1 cellular context compared by ENCODE assay signal in the genomic region with DNA sequence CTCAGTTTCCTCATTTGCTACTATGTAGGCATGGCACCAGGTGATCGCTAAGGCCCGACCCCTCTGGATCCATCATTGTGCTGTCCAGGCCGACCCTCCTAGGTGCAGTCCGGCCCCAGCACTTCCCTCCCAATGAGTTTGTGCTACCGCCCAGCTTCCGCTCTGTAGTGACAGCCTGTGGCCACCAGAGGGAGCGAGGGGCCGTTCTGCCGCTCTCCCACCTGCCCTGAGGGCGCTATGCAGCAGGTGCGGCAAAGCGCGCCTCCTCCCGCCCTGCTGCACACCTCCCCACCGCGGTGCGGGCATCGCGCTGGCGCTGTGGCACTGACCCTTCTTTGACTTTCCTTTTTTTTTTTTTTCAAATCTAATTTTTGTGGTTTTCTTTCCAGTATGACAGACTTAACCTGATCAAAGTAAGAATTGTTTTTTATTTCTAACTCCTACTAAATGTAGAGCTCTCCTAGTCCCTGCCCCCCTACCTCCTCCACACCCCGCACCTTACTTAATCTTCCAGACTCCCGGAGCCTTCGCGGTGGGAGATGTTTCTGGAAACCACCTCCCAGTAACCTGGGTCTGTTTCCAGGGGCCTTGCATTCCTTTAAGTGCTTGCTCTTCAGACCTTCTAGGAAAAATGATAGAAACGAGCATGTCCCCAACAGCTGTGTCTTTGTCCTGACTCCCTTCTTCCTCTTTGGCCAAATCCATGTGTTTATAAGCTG.
A peak's percentile ranks its signal among the peaks of the same experiment; 100 is the strongest.
TF ChIP-seq lines count a peak whose summit lies in the region.

No MANE protein-coding gene starts in this region.

TF ChIP-seq in H1, 55 proteins besides CTCF, POLR2A, EP300 and RAD21:
- TF ChIP-seq CREB1 (IDR thresholded peaks at IDR 0.05) (peak; percentile 69), SRF (IDR thresholded peaks at IDR 0.05; ENCODE audit: low read depth, low read length) (no peak), SP4 (IDR thresholded peaks at IDR 0.05; ENCODE audit: low read length) (no peak), TBP (IDR thresholded peaks at IDR 0.05; ENCODE audit: low read depth, low read length) (no peak), POLR2AphosphoS5 (IDR thresholded peaks at IDR 0.05; ENCODE audit: low read depth, low read length) (0 out of 2 replicates have a peak, but pooled peaks have one; percentile 19), CBX5 (IDR thresholded peaks at IDR 0.05; ENCODE audit: low read depth, low read length) (no peak), KDM4A (IDR thresholded peaks at IDR 0.05; ENCODE audit: low read depth, low read length, severe bottlenecking) (no peak), JUND (IDR thresholded peaks at IDR 0.05; ENCODE audit: low read length) (no peak), CHD2 (IDR thresholded peaks at IDR 0.05; ENCODE audit: low read length) (no peak), RBBP5 (IDR thresholded peaks at IDR 0.05; ENCODE audit: borderline replicate concordance, low read depth, low read length) (no peak), KDM5A (IDR thresholded peaks at IDR 0.05; ENCODE audit: low read length) (no peak), CHD1 (IDR thresholded peaks at IDR 0.05; ENCODE audit: low read depth, low read length) (no peak), GTF2F1 (IDR thresholded peaks at IDR 0.05; ENCODE audit: borderline replicate concordance, low read depth, low read length) (no peak), POU5F1 (IDR thresholded peaks at IDR 0.05; ENCODE audit: low read depth, low read length) (no peak), FOSL1 (IDR thresholded peaks at IDR 0.05; ENCODE audit: insufficient read depth, low read depth, low read length) (no peak), RXRA (IDR thresholded peaks at IDR 0.05; ENCODE audit: insufficient read depth, low read depth, low read length) (no peak), CEBPB (IDR thresholded peaks at IDR 0.05; ENCODE audit: low read depth, low read length) (no peak), RFX5 (IDR thresholded peaks at IDR 0.05; ENCODE audit: borderline replicate concordance, low read depth, low read length) (no peak), SUZ12 (IDR thresholded peaks at IDR 0.05; ENCODE audit: low read length) (no peak), YY1 (IDR thresholded peaks at IDR 0.05; ENCODE audit: low read depth, low read length) (no peak), TCF12 (IDR thresholded peaks at IDR 0.05; ENCODE audit: low read depth, low read length) (peak; percentile 93), ZNF274 (IDR thresholded peaks at IDR 0.05; ENCODE audit: borderline replicate concordance, extremely low read depth, low read length) (no peak), SP2 (IDR thresholded peaks at IDR 0.05; ENCODE audit: low read length) (no peak), MAFK (IDR thresholded peaks at IDR 0.05; ENCODE audit: low read depth, low read length) (no peak), ASH2L (IDR thresholded peaks at IDR 0.05; ENCODE audit: low read length) (peak; percentile 17), NRF1 (IDR thresholded peaks at IDR 0.05; ENCODE audit: low read depth, low read length) (no peak), TEAD4 (IDR thresholded peaks at IDR 0.05; ENCODE audit: low read depth, low read length) (peak; percentile 65), PHF8 (conservative IDR thresholded peaks at IDR 0.05; ENCODE audit: low read depth, low read length) (no peak), SIX5 (IDR thresholded peaks at IDR 0.05; ENCODE audit: low read depth, low read length) (no peak), BCL11A (IDR thresholded peaks at IDR 0.05; ENCODE audit: low read depth in 2 of 2, low read length in 2 of 2) (no peak), EGR1 (IDR thresholded peaks at IDR 0.05; ENCODE audit: borderline replicate concordance, low read depth, low read length) (no peak), NANOG (IDR thresholded peaks at IDR 0.05; ENCODE audit: insufficient read depth, low read depth, low read length, poor library complexity, severe bottlenecking) (no peak), SIRT6 (IDR thresholded peaks at IDR 0.05; ENCODE audit: low read length) (no peak), HDAC6 (IDR thresholded peaks at IDR 0.05; ENCODE audit: low read depth, low read length) (no peak), TAF1 (IDR thresholded peaks at IDR 0.05; ENCODE audit: low read depth, low read length) (no peak), KDM1A (IDR thresholded peaks at IDR 0.05; ENCODE audit: borderline replicate concordance, low read length) (peak; percentile 63; the same call in 1 of the 2 replicates), TAF7 (optimal IDR thresholded peaks at IDR 0.05; ENCODE audit: borderline replicate concordance, low read depth, low read length) (no peak), BRCA1 (IDR thresholded peaks at IDR 0.05; ENCODE audit: low read depth, low read length) (no peak), GABPA (IDR thresholded peaks at IDR 0.05; ENCODE audit: borderline replicate concordance, insufficient read depth, low read length) (peak; percentile 51; the same call in 1 of the 2 replicates)
- TF ChIP-seq, protein P1, sequence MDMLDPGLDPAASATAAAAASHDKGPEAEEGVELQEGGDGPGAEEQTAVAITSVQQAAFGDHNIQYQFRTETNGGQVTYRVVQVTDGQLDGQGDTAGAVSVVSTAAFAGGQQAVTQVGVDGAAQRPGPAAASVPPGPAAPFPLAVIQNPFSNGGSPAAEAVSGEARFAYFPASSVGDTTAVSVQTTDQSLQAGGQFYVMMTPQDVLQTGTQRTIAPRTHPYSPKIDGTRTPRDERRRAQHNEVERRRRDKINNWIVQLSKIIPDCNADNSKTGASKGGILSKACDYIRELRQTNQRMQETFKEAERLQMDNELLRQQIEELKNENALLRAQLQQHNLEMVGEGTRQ (IDR thresholded peaks at IDR 0.05; ENCODE audit: low read length), result no peak
- TF ChIP-seq, protein P2, sequence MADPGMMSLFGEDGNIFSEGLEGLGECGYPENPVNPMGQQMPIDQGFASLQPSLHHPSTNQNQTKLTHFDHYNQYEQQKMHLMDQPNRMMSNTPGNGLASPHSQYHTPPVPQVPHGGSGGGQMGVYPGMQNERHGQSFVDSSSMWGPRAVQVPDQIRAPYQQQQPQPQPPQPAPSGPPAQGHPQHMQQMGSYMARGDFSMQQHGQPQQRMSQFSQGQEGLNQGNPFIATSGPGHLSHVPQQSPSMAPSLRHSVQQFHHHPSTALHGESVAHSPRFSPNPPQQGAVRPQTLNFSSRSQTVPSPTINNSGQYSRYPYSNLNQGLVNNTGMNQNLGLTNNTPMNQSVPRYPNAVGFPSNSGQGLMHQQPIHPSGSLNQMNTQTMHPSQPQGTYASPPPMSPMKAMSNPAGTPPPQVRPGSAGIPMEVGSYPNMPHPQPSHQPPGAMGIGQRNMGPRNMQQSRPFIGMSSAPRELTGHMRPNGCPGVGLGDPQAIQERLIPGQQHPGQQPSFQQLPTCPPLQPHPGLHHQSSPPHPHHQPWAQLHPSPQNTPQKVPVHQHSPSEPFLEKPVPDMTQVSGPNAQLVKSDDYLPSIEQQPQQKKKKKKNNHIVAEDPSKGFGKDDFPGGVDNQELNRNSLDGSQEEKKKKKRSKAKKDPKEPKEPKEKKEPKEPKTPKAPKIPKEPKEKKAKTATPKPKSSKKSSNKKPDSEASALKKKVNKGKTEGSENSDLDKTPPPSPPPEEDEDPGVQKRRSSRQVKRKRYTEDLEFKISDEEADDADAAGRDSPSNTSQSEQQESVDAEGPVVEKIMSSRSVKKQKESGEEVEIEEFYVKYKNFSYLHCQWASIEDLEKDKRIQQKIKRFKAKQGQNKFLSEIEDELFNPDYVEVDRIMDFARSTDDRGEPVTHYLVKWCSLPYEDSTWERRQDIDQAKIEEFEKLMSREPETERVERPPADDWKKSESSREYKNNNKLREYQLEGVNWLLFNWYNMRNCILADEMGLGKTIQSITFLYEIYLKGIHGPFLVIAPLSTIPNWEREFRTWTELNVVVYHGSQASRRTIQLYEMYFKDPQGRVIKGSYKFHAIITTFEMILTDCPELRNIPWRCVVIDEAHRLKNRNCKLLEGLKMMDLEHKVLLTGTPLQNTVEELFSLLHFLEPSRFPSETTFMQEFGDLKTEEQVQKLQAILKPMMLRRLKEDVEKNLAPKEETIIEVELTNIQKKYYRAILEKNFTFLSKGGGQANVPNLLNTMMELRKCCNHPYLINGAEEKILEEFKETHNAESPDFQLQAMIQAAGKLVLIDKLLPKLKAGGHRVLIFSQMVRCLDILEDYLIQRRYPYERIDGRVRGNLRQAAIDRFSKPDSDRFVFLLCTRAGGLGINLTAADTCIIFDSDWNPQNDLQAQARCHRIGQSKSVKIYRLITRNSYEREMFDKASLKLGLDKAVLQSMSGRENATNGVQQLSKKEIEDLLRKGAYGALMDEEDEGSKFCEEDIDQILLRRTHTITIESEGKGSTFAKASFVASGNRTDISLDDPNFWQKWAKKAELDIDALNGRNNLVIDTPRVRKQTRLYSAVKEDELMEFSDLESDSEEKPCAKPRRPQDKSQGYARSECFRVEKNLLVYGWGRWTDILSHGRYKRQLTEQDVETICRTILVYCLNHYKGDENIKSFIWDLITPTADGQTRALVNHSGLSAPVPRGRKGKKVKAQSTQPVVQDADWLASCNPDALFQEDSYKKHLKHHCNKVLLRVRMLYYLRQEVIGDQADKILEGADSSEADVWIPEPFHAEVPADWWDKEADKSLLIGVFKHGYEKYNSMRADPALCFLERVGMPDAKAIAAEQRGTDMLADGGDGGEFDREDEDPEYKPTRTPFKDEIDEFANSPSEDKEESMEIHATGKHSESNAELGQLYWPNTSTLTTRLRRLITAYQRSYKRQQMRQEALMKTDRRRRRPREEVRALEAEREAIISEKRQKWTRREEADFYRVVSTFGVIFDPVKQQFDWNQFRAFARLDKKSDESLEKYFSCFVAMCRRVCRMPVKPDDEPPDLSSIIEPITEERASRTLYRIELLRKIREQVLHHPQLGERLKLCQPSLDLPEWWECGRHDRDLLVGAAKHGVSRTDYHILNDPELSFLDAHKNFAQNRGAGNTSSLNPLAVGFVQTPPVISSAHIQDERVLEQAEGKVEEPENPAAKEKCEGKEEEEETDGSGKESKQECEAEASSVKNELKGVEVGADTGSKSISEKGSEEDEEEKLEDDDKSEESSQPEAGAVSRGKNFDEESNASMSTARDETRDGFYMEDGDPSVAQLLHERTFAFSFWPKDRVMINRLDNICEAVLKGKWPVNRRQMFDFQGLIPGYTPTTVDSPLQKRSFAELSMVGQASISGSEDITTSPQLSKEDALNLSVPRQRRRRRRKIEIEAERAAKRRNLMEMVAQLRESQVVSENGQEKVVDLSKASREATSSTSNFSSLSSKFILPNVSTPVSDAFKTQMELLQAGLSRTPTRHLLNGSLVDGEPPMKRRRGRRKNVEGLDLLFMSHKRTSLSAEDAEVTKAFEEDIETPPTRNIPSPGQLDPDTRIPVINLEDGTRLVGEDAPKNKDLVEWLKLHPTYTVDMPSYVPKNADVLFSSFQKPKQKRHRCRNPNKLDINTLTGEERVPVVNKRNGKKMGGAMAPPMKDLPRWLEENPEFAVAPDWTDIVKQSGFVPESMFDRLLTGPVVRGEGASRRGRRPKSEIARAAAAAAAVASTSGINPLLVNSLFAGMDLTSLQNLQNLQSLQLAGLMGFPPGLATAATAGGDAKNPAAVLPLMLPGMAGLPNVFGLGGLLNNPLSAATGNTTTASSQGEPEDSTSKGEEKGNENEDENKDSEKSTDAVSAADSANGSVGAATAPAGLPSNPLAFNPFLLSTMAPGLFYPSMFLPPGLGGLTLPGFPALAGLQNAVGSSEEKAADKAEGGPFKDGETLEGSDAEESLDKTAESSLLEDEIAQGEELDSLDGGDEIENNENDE (IDR thresholded peaks at IDR 0.05; ENCODE audit: insufficient replicate concordance, low read length), result no peak
- TF ChIP-seq, protein P3, sequence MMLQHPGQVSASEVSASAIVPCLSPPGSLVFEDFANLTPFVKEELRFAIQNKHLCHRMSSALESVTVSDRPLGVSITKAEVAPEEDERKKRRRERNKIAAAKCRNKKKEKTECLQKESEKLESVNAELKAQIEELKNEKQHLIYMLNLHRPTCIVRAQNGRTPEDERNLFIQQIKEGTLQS (IDR thresholded peaks at IDR 0.05; ENCODE audit: insufficient read depth, low read depth, low read length), result peak; percentile 50; the same call in 1 of the 2 replicates
- TF ChIP-seq, protein P4, sequence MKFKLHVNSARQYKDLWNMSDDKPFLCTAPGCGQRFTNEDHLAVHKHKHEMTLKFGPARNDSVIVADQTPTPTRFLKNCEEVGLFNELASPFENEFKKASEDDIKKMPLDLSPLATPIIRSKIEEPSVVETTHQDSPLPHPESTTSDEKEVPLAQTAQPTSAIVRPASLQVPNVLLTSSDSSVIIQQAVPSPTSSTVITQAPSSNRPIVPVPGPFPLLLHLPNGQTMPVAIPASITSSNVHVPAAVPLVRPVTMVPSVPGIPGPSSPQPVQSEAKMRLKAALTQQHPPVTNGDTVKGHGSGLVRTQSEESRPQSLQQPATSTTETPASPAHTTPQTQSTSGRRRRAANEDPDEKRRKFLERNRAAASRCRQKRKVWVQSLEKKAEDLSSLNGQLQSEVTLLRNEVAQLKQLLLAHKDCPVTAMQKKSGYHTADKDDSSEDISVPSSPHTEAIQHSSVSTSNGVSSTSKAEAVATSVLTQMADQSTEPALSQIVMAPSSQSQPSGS (IDR thresholded peaks at IDR 0.05; ENCODE audit: low read length), result no peak
- TF ChIP-seq, protein P5, sequence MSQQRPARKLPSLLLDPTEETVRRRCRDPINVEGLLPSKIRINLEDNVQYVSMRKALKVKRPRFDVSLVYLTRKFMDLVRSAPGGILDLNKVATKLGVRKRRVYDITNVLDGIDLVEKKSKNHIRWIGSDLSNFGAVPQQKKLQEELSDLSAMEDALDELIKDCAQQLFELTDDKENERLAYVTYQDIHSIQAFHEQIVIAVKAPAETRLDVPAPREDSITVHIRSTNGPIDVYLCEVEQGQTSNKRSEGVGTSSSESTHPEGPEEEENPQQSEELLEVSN (IDR thresholded peaks at IDR 0.05), result peak; percentile 93
- TF ChIP-seq, protein P6, sequence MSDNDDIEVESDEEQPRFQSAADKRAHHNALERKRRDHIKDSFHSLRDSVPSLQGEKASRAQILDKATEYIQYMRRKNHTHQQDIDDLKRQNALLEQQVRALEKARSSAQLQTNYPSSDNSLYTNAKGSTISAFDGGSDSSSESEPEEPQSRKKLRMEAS (IDR thresholded peaks at IDR 0.05), result peak; percentile 95
